ENCODE assay signal across 12 cellular contexts in genomic region chr5:17269201-17269600, GRCh38. TPM values are rescaled to one million over a fixed set of nuclear protein-coding genes. Genes with fewer than 3 reads are reported as not detected.
DNase-seq lines count a peak whose midpoint lies in the region; ATAC-seq and TF ChIP-seq lines count a peak whose summit lies in the region.
"Had no signal": no experiment of that assay in that cellular context is flagged by ENCODE, and none has a peak within 500 bp of the region (broad histone marks: within the 10 kb centered on the region; RNA-seq: fewer than 3 reads in every experiment).

No MANE protein-coding gene starts in this region.

- ATAC-seq in GM18870 (IDR thresholded peaks at IDR 0.05; ENCODE audit: unreplicated experiment) (peak; percentile 87), GM21737 (IDR thresholded peaks at IDR 0.05; ENCODE audit: unreplicated experiment) (peak; percentile 46), HG03196 (IDR thresholded peaks at IDR 0.05; ENCODE audit: unreplicated experiment) (peak; percentile 63)
- ATAC-seq: left lung had no signal

- DNase-seq in cerebellum (ENCODE audit: low spot score) = peak; percentile 16
- no peak for DNase-seq in glomerular visceral epithelial cell (ENCODE audit: extremely low spot score)
- no peak for DNase-seq in NAMALWA (ENCODE audit: low spot score)
- DNase-seq in cortex of kidney (lab: John Stamatoyannopoulos, UW) = no peak
- DNase-seq in GM13976 (ENCODE audit: low spot score) = no peak
- DNase-seq: foreskin melanocyte, left lung, NCI-H2227 treated with DMSO at 0.1 percent for 48 hours, upper lobe of left lung had no signal

- TF ChIP-seq CTCF in GM13976 (IDR thresholded peaks at IDR 0.05; ENCODE audit: borderline replicate concordance, control extremely low read depth, extremely low read depth, insufficient read depth, missing control alignments) = no peak

- in situ Hi-C loops in GM13976 (cut with MboI; ENCODE audit: low sequenced_read_pairs, unreplicated experiment) = loop anchor here (25.0 kb wide), 1 partner anchor 1468 kb away; no protein-coding TSS in a partner anchor

RNA-seq across cellular contexts. Expression of gene BASP1, which starts 51.8 kb away (rescaled TPM):
- total RNA-seq in cerebellum = 210 TPM
